In genomic region chr11:121965330-121965729, GRCh38 we compare ENCODE assay signal across 14 cellular contexts.
DNase-seq lines count a peak whose midpoint lies in the region; ATAC-seq and TF ChIP-seq lines count a peak whose summit lies in the region.
"Had no signal": no experiment of that assay in that cellular context is flagged by ENCODE, and none has a peak within 500 bp of the region (broad histone marks: within the 10 kb centered on the region; RNA-seq: fewer than 3 reads in every experiment).

No MANE protein-coding gene starts in this region.

- H4K8ac ChIP-seq in mesenchymal stem cell (ENCODE audit: low read length), result no peak overlapping the region

- no peak overlapping the region for H3K4ac ChIP-seq in mesenchymal stem cell (ENCODE audit: low read depth in 1 of 2, low read length in 2 of 2)

- H3K36me3 ChIP-seq in MG63, result no peaks in the 10 kb centered on the region
- H3K36me3 ChIP-seq in brain microvascular endothelial cell (replicated peaks), result no peaks in the 10 kb centered on the region
- H3K36me3 ChIP-seq in mesenchymal stem cell (ENCODE audit: control insufficient read depth in 1 of 2, insufficient read depth in 2 of 2, low read depth in 1 of 2, low read length in 2 of 2), result no peaks in the 10 kb centered on the region
- H3K36me3 ChIP-seq: cardiac muscle cell, thyroid gland had no signal

- no peak overlapping the region for H2AFZ ChIP-seq in mesenchymal stem cell (ENCODE audit: low read depth, low read length)

- ATAC-seq in HG02885 (IDR thresholded peaks at IDR 0.05; ENCODE audit: poor library complexity, unreplicated experiment), result no peak

- no peak overlapping the region for H2BK5ac ChIP-seq in mesenchymal stem cell (ENCODE audit: low read depth, low read length, poor library complexity, severe bottlenecking)

- WGBS in mesenchymal stem cell, result 12% methylated on average over 3 of the region's 4 CpGs

- H3K18ac ChIP-seq in mesenchymal stem cell (ENCODE audit: low read depth in 1 of 2, low read length in 2 of 2), result no peak overlapping the region

- peak overlapping the region; percentile 61 for H2BK120ac ChIP-seq in mesenchymal stem cell (ENCODE audit: low read depth, low read length)

- no peaks in the 10 kb centered on the region for H3K79me1 ChIP-seq in mesenchymal stem cell (replicated peaks; ENCODE audit: low read length, poor library complexity, severe bottlenecking)

- H2AK5ac ChIP-seq in mesenchymal stem cell (ENCODE audit: low read length, severe bottlenecking), result no peak overlapping the region

- DNase-seq in EL (peak; percentile 82), MG63 (peak; percentile 41), brain microvascular endothelial cell (peak; percentile 79), mesenchymal stem cell (peak; percentile 50), DMS153 treated with DMSO at 0.1 percent for 48 hours (lab: John Stamatoyannopoulos, UW; ENCODE audit: unreplicated experiment) (no peak), UCSD-AML1 (lab: John Stamatoyannopoulos, UW; ENCODE audit: unreplicated experiment) (no peak)
- no peak for DNase-seq in activated naive CD4-positive, alpha-beta T cell treated with anti-CD3 and anti-CD28 coated beads, Interleukin-2, amount 50 U/mL, for 16 hours
- DNase-seq: CD8-positive, alpha-beta memory T cell; Kasumi-1; NCI-H2081; occipital lobe; thyroid gland had no signal

- H3K4me1 ChIP-seq in mesenchymal stem cell (ENCODE audit: control insufficient read depth, insufficient read depth, low read depth, low read length), result no peaks in the 10 kb centered on the region

- no peak overlapping the region for H3K4me2 ChIP-seq in mesenchymal stem cell (ENCODE audit: low read length, poor library complexity, severe bottlenecking)

- H3K9ac ChIP-seq in mesenchymal stem cell (ENCODE audit: low read length), result no peak overlapping the region

- peak overlapping the region; percentile 35 for H3K27ac ChIP-seq in brain microvascular endothelial cell
- no peak overlapping the region for H3K27ac ChIP-seq in mesenchymal stem cell (ENCODE audit: low read length, poor library complexity, severe bottlenecking)
- H3K27ac ChIP-seq: cardiac muscle cell, thyroid gland had no signal

- no peak overlapping the region for H3K4me3 ChIP-seq in MG63
- H3K4me3 ChIP-seq in brain microvascular endothelial cell (ENCODE audit: low read depth, low read length), result no peak overlapping the region
- H3K4me3 ChIP-seq in mesenchymal stem cell (ENCODE audit: insufficient read depth in 1 of 2, low read depth in 1 of 2, low read length in 2 of 2), result no peak overlapping the region
- H3K4me3 ChIP-seq: cardiac muscle cell, thyroid gland had no signal

- no peak overlapping the region for H2BK15ac ChIP-seq in mesenchymal stem cell (ENCODE audit: low read depth, poor library complexity, severe bottlenecking)

- no peak overlapping the region for H3K14ac ChIP-seq in mesenchymal stem cell (ENCODE audit: low read length in 2 of 2)

- H3K23ac ChIP-seq in mesenchymal stem cell (ENCODE audit: low read length in 2 of 2), result no peak overlapping the region

- in situ Hi-C loops in brain microvascular endothelial cell (cut with HindIII; ENCODE audit: low pct_ligation_motif_present, low sequenced_read_pairs), result no loop called here

- no peak overlapping the region for H4K91ac ChIP-seq in mesenchymal stem cell (ENCODE audit: low read length)

- H3K27me3 ChIP-seq in MG63, result no peaks in the 10 kb centered on the region
- H3K27me3 ChIP-seq in brain microvascular endothelial cell (replicated peaks), result no peaks in the 10 kb centered on the region
- peaks cover 0 to 6% of the 10 kb centered on the region in 2 experiments for H3K27me3 ChIP-seq in mesenchymal stem cell (ENCODE audit: control insufficient read depth in 1 of 2, insufficient read depth in 1 of 2, low read length in 2 of 2)
- H3K27me3 ChIP-seq: cardiac muscle cell, thyroid gland had no signal

- H2BK12ac ChIP-seq in mesenchymal stem cell (ENCODE audit: low read length in 2 of 2), result no peak overlapping the region

- H3K9me3 ChIP-seq in MG63 (no peaks in the 10 kb centered on the region), mesenchymal stem cell (ENCODE audit: control insufficient read depth, low read length) (no peaks in the 10 kb centered on the region)
- H3K9me3 ChIP-seq: thyroid gland had no signal

- no peak for TF ChIP-seq CTCF in brain microvascular endothelial cell (IDR thresholded peaks at IDR 0.05; ENCODE audit: low read depth, low read length, missing control alignments)

Comparison
In these comparisons a context has a peak if more than half of its experiments do, and no peak if none do; other contexts are left out.
1. DNase-seq: peak in EL (single experiment), MG63 (single experiment), brain microvascular endothelial cell (single experiment) and mesenchymal stem cell (single experiment); none in DMS153 treated with DMSO at 0.1 percent for 48 hours (single experiment), UCSD-AML1 (single experiment) and activated naive CD4-positive, alpha-beta T cell treated with anti-CD3 and anti-CD28 coated beads, Interleukin-2, amount 50 U/mL, for 16 hours (single experiment).